In genomic region chr10:103982639-103983038, GRCh38 we compare ENCODE assay signal across 8 cellular contexts. TPM values are rescaled to one million over a fixed set of nuclear protein-coding genes. Genes with fewer than 3 reads are reported as not detected.
A peak's percentile ranks its signal among the peaks of the same experiment; 100 is the strongest.
DNase-seq lines count a peak whose midpoint lies in the region; ATAC-seq and TF ChIP-seq lines count a peak whose summit lies in the region.

No MANE protein-coding gene starts in this region.

- no peaks in the 10 kb centered on the region for H3K9me3 ChIP-seq in AG04450 (ENCODE audit: control insufficient read depth, insufficient read depth, low read length)

- no peaks in the 10 kb centered on the region for H3K27me3 ChIP-seq in AG04450 (ENCODE audit: control insufficient read depth, insufficient read depth, low read length)

- DNase-seq in AG04450 (ENCODE audit: low read depth, low spot score) = no peak
- no peak for DNase-seq in GM10248 (ENCODE audit: extremely low spot score)
- peak; percentile 33 for DNase-seq in SK-N-DZ (ENCODE audit: low spot score)
- no peak for DNase-seq in left ventricle myocardium superior

- POLR2A ChIA-PET in AG04450 (lab: Yijun Ruan, JAX) (interaction anchor here (0.8 kb wide), 1 partner anchor 15 kb away, joined by 5 read pairs; no protein-coding TSS in a partner anchor), GM10248 (lab: Yijun Ruan, JAX) (no interaction called here)

- peak; percentile 13; the same call in 1 of the 2 replicates for TF ChIP-seq CTCF in AG04450 (IDR thresholded peaks at IDR 0.05; ENCODE audit: low read depth, low read length)
- peak; percentile 36 for TF ChIP-seq CTCF in GM10248 (IDR thresholded peaks at IDR 0.05; ENCODE audit: control extremely low read depth, extremely low read depth, low read depth, missing control alignments)

- intact Hi-C loops in left ventricle myocardium superior (cut with micrococcal nuclease) = no loop called here

- no peak overlapping the region for H3K27ac ChIP-seq in AG04450 (ENCODE audit: low read depth, low read length)

- H3K4me3 ChIP-seq in AG04450 (ENCODE audit: low read depth, low read length) = no peak overlapping the region

- ATAC-seq in left ventricle myocardium superior = peak; percentile 70
- no peak for ATAC-seq in HG03571 (IDR thresholded peaks at IDR 0.05; ENCODE audit: unreplicated experiment)
- ATAC-seq in GM18873 (IDR thresholded peaks at IDR 0.05; ENCODE audit: low FRiP score, unreplicated experiment) = no peak
- no peak for ATAC-seq in activated CD4-positive, CD25-positive, alpha-beta regulatory T cell treated with anti-CD3 and anti-CD28 coated beads, Interleukin-2, amount 50 U/mL, for 24 hours
- no peak for ATAC-seq in GM19395 (IDR thresholded peaks at IDR 0.05; ENCODE audit: unreplicated experiment)

- CTCF ChIA-PET in AG04450 (lab: Charles Lee) (interaction anchor here (0.6 to 0.8 kb wide), 2 partner anchors 138 to 139 kb away, joined by 3 to 10 read pairs; partner anchors contain the start of gene SFR1), GM10248 (lab: Yijun Ruan, JAX) (interaction anchor here (1.0 to 1.1 kb wide), 3 partner anchors 36 to 57 kb away, joined by 3 read pairs; no protein-coding TSS in a partner anchor)

RNA-seq across cellular contexts. Expression of gene SLK, which starts 15.7 kb away (rescaled TPM):
- 12.3 and 16.5 TPM in 2 replicates for polyA plus RNA-seq in AG04450 (2011; rRNA removed)
- 7.2 and 15.7 TPM in 2 replicates for polyA minus RNA-seq in AG04450 (2011; rRNA and poly(A)+ RNA removed)
- 10.9 and 11.9 TPM in 2 replicates for polyA plus RNA-seq in SK-N-DZ (2014; cell fraction: cytosol; rRNA removed)
- polyA plus RNA-seq in SK-N-DZ (2014; cell fraction: nucleus; rRNA removed) = 9.0 and 9.7 TPM in 2 replicates
- 31.0 TPM for total RNA-seq in left ventricle myocardium superior
